Comparison of ENCODE assay signal across 2 cellular contexts in the genomic region with DNA sequence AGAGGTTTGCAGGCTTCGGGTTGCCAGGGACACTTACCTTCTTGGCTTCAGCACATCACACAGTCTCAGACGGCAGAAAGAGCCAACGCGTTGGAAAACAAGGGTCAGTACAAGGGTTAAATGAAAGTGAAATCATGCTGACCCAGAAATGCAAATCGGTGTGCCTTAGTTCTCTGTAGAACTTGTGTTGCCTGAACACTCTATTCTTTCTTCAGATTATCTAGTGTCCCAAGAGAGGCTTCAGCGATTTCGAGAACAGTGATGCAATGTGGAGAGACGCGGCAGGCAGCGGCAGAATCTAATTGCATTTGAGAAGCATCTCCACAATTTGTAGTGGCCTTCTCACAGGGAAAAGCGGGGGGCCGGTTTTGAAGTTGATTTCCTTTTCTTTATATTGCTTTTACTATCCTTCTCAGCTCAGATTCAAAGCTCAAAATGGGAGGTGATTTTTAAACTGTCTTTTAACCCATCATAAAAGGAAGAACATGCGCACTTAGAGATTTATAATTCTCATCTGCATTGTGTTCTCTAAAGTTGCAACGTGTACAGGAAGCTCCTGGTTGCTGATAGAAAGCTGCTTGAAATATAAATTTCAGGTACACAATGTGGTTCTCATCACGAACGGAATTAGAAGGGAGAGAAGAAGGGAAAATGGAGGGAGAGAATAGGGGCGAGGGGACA.
TF ChIP-seq lines count a peak whose summit lies in the region.

No MANE protein-coding gene starts in this region.

TF ChIP-seq in GM23338, 12 proteins besides CTCF, POLR2A, EP300 and RAD21 (continued from another document):
- TF ChIP-seq, protein P1, sequence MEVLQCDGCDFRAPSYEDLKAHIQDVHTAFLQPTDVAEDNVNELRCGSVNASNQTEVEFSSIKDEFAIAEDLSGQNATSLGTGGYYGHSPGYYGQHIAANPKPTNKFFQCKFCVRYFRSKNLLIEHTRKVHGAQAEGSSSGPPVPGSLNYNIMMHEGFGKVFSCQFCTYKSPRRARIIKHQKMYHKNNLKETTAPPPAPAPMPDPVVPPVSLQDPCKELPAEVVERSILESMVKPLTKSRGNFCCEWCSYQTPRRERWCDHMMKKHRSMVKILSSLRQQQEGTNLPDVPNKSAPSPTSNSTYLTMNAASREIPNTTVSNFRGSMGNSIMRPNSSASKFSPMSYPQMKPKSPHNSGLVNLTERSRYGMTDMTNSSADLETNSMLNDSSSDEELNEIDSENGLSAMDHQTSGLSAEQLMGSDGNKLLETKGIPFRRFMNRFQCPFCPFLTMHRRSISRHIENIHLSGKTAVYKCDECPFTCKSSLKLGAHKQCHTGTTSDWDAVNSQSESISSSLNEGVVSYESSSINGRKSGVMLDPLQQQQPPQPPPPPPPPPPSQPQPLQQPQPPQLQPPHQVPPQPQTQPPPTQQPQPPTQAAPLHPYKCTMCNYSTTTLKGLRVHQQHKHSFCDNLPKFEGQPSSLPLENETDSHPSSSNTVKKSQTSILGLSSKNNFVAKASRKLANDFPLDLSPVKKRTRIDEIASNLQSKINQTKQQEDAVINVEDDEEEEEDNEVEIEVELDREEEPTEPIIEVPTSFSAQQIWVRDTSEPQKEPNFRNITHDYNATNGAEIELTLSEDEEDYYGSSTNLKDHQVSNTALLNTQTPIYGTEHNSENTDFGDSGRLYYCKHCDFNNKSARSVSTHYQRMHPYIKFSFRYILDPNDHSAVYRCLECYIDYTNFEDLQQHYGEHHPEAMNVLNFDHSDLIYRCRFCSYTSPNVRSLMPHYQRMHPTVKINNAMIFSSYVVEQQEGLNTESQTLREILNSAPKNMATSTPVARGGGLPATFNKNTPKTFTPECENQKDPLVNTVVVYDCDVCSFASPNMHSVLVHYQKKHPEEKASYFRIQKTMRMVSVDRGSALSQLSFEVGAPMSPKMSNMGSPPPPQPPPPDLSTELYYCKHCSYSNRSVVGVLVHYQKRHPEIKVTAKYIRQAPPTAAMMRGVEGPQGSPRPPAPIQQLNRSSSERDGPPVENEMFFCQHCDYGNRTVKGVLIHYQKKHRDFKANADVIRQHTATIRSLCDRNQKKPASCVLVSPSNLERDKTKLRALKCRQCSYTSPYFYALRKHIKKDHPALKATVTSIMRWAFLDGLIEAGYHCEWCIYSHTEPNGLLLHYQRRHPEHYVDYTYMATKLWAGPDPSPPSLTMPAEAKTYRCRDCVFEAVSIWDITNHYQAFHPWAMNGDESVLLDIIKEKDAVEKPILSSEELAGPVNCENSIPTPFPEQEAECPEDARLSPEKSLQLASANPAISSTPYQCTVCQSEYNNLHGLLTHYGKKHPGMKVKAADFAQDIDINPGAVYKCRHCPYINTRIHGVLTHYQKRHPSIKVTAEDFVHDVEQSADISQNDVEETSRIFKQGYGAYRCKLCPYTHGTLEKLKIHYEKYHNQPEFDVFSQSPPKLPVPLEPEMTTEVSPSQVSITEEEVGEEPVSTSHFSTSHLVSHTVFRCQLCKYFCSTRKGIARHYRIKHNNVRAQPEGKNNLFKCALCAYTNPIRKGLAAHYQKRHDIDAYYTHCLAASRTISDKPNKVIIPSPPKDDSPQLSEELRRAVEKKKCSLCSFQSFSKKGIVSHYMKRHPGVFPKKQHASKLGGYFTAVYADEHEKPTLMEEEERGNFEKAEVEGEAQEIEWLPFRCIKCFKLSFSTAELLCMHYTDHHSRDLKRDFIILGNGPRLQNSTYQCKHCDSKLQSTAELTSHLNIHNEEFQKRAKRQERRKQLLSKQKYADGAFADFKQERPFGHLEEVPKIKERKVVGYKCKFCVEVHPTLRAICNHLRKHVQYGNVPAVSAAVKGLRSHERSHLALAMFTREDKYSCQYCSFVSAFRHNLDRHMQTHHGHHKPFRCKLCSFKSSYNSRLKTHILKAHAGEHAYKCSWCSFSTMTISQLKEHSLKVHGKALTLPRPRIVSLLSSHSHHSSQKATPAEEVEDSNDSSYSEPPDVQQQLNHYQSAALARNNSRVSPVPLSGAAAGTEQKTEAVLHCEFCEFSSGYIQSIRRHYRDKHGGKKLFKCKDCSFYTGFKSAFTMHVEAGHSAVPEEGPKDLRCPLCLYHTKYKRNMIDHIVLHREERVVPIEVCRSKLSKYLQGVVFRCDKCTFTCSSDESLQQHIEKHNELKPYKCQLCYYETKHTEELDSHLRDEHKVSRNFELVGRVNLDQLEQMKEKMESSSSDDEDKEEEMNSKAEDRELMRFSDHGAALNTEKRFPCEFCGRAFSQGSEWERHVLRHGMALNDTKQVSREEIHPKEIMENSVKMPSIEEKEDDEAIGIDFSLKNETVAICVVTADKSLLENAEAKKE (CRISPR knock-in tag; IDR thresholded peaks at IDR 0.05) = no peak
- TF ChIP-seq JUNB (IDR thresholded peaks at IDR 0.05; ENCODE audit: unreplicated experiment) = no peak
- TF ChIP-seq EZH2phosphoT487 (IDR thresholded peaks at IDR 0.05; ENCODE audit: unreplicated experiment) = no peak
- TF ChIP-seq STAT1 (IDR thresholded peaks at IDR 0.05; ENCODE audit: unreplicated experiment) = no peak
- TF ChIP-seq, protein P2, sequence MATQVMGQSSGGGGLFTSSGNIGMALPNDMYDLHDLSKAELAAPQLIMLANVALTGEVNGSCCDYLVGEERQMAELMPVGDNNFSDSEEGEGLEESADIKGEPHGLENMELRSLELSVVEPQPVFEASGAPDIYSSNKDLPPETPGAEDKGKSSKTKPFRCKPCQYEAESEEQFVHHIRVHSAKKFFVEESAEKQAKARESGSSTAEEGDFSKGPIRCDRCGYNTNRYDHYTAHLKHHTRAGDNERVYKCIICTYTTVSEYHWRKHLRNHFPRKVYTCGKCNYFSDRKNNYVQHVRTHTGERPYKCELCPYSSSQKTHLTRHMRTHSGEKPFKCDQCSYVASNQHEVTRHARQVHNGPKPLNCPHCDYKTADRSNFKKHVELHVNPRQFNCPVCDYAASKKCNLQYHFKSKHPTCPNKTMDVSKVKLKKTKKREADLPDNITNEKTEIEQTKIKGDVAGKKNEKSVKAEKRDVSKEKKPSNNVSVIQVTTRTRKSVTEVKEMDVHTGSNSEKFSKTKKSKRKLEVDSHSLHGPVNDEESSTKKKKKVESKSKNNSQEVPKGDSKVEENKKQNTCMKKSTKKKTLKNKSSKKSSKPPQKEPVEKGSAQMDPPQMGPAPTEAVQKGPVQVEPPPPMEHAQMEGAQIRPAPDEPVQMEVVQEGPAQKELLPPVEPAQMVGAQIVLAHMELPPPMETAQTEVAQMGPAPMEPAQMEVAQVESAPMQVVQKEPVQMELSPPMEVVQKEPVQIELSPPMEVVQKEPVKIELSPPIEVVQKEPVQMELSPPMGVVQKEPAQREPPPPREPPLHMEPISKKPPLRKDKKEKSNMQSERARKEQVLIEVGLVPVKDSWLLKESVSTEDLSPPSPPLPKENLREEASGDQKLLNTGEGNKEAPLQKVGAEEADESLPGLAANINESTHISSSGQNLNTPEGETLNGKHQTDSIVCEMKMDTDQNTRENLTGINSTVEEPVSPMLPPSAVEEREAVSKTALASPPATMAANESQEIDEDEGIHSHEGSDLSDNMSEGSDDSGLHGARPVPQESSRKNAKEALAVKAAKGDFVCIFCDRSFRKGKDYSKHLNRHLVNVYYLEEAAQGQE (IDR thresholded peaks at IDR 0.05; ENCODE audit: unreplicated experiment) = no peak
- TF ChIP-seq CREB1 (CRISPR knock-in tag; IDR thresholded peaks at IDR 0.05; ENCODE audit: low read depth) = no peak
- TF ChIP-seq NANOG (IDR thresholded peaks at IDR 0.05; ENCODE audit: borderline replicate concordance) = no peak
- TF ChIP-seq, protein P3, sequence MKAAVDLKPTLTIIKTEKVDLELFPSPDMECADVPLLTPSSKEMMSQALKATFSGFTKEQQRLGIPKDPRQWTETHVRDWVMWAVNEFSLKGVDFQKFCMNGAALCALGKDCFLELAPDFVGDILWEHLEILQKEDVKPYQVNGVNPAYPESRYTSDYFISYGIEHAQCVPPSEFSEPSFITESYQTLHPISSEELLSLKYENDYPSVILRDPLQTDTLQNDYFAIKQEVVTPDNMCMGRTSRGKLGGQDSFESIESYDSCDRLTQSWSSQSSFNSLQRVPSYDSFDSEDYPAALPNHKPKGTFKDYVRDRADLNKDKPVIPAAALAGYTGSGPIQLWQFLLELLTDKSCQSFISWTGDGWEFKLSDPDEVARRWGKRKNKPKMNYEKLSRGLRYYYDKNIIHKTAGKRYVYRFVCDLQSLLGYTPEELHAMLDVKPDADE (IDR thresholded peaks at IDR 0.05) = no peak

TF ChIP-seq in SK-N-SH, 30 proteins besides CTCF, POLR2A, EP300 and RAD21 (continued from another document):
- TF ChIP-seq, protein P4, sequence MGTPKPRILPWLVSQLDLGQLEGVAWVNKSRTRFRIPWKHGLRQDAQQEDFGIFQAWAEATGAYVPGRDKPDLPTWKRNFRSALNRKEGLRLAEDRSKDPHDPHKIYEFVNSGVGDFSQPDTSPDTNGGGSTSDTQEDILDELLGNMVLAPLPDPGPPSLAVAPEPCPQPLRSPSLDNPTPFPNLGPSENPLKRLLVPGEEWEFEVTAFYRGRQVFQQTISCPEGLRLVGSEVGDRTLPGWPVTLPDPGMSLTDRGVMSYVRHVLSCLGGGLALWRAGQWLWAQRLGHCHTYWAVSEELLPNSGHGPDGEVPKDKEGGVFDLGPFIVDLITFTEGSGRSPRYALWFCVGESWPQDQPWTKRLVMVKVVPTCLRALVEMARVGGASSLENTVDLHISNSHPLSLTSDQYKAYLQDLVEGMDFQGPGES (IDR thresholded peaks at IDR 0.05; ENCODE audit: low read depth, low read length) = no peak
- no peak for TF ChIP-seq RCOR1 (IDR thresholded peaks at IDR 0.05; ENCODE audit: low read length)
- no peak for TF ChIP-seq CHD2 (IDR thresholded peaks at IDR 0.05; ENCODE audit: low read length, partially characterized antibody)
- TF ChIP-seq POLR2AphosphoS5 (IDR thresholded peaks at IDR 0.05; ENCODE audit: low read depth, low read length) = no peak
- TF ChIP-seq, protein P5, sequence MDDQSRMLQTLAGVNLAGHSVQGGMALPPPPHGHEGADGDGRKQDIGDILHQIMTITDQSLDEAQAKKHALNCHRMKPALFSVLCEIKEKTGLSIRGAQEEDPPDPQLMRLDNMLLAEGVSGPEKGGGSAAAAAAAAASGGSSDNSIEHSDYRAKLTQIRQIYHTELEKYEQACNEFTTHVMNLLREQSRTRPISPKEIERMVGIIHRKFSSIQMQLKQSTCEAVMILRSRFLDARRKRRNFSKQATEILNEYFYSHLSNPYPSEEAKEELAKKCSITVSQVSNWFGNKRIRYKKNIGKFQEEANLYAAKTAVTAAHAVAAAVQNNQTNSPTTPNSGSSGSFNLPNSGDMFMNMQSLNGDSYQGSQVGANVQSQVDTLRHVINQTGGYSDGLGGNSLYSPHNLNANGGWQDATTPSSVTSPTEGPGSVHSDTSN (IDR thresholded peaks at IDR 0.05) = no peak
- TF ChIP-seq SIN3A (IDR thresholded peaks at IDR 0.05; ENCODE audit: borderline replicate concordance, low read depth, low read length) = no peak
- no peak for TF ChIP-seq RFX5 (IDR thresholded peaks at IDR 0.05; ENCODE audit: low read length)
- no peak for TF ChIP-seq NRF1 (IDR thresholded peaks at IDR 0.05; ENCODE audit: low read depth, low read length)
- TF ChIP-seq, protein P6, sequence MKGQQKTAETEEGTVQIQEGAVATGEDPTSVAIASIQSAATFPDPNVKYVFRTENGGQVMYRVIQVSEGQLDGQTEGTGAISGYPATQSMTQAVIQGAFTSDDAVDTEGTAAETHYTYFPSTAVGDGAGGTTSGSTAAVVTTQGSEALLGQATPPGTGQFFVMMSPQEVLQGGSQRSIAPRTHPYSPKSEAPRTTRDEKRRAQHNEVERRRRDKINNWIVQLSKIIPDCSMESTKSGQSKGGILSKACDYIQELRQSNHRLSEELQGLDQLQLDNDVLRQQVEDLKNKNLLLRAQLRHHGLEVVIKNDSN (IDR thresholded peaks at IDR 0.05; ENCODE audit: borderline replicate concordance, low read depth) = no peak
- TF ChIP-seq, protein P2 (IDR thresholded peaks at IDR 0.05; ENCODE audit: low read depth, low read length) = no peak
TF ChIP-seq in SK-N-SH: peak in this region for 0.
